ENCODE assay signal across 29 cellular contexts in the genomic region with DNA sequence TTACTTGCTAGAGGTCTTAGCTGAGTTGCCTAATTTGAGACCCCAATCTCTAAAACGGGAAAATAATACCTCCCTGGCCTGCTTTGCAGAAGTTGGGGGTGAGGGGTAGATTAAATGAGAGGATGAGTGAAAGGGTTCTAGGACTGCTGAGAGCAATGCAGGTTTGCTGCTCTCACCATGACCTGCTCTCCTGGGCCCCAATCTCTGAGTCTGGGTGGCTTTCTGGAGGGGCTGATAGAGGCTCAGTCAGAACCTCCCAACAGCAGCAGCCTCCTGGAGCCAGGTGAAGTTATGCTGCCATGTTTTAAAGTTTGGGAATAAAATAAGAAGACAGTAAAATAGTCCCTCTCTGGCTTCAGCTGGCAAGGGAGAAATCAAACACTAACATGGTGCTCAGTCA. TPM values are rescaled to one million over a fixed set of nuclear protein-coding genes. Genes with fewer than 3 reads are reported as not detected.
DNase-seq lines count a peak whose midpoint lies in the region; ATAC-seq and TF ChIP-seq lines count a peak whose summit lies in the region.
"Had no signal": no experiment of that assay in that cellular context is flagged by ENCODE, and none has a peak within 500 bp of the region (broad histone marks: within the 10 kb centered on the region; RNA-seq: fewer than 3 reads in every experiment).

No MANE protein-coding gene starts in this region.

- H3K4me1 ChIP-seq in endodermal cell (ENCODE audit: control insufficient read depth, insufficient read depth, low read length): no peaks in the 10 kb centered on the region
- H3K4me1 ChIP-seq: A549 had no signal

- no peak for ATAC-seq in HG03520 (IDR thresholded peaks at IDR 0.05; ENCODE audit: unreplicated experiment)
- ATAC-seq: A549; CD8-positive, alpha-beta T cell; GM12878 had no signal

- H3K9me3 Mint-ChIP-seq in activated T-cell treated with anti-CD3 and anti-CD28 coated beads, Interleukin-2, amount 50 U/mL, for 24 hours: no peaks in the 10 kb centered on the region
- H3K9me3 Mint-ChIP-seq in endodermal cell (no peaks in the 10 kb centered on the region), neural crest cell (no peaks in the 10 kb centered on the region)
- H3K9me3 Mint-ChIP-seq: CD4-positive, alpha-beta T cell; CD8-positive, alpha-beta T cell had no signal

- no peak overlapping the region for H3K4me3 Mint-ChIP-seq in activated T-cell treated with anti-CD3 and anti-CD28 coated beads, Interleukin-2, amount 50 U/mL, for 24 hours
- H3K4me3 Mint-ChIP-seq in endodermal cell: no peak overlapping the region
- no peak overlapping the region for H3K4me3 Mint-ChIP-seq in neural crest cell
- H3K4me3 Mint-ChIP-seq: B cell; CD4-positive, alpha-beta T cell; CD8-positive, alpha-beta T cell had no signal

- TF ChIP-seq CTCF in endodermal cell (conservative IDR thresholded peaks at IDR 0.05) (no peak), neural crest cell (conservative IDR thresholded peaks at IDR 0.05) (no peak)

- 0% methylated on average over 1 of the region's 1 CpG; no CpG with 5 or more reads in 1 of the 2 experiments for WGBS in endodermal cell (ENCODE audit: insufficient coverage in 1 of 2, insufficient read length in 1 of 2), 2 experiments

- no peak overlapping the region for H3K9ac ChIP-seq in endodermal cell (ENCODE audit: extremely low read depth, low read length, poor library complexity, severe bottlenecking)
- H3K9ac ChIP-seq: BLaER1 treated with 17β-estradiol and CSF1 and Interleukin-3, amounts not matched to agents 10 nM and 100 nM had no signal

- H3K36me3 ChIP-seq in endodermal cell (ENCODE audit: control insufficient read depth, insufficient read depth, low read length): peaks cover 31% of the 10 kb centered on the region

- H3K27me3 Mint-ChIP-seq in activated T-cell treated with anti-CD3 and anti-CD28 coated beads, Interleukin-2, amount 50 U/mL, for 24 hours: no peaks in the 10 kb centered on the region
- H3K27me3 Mint-ChIP-seq in endodermal cell (ENCODE audit: insufficient read depth): no peaks in the 10 kb centered on the region
- no peaks in the 10 kb centered on the region for H3K27me3 Mint-ChIP-seq in neural crest cell (ENCODE audit: low read depth)
- H3K27me3 Mint-ChIP-seq: B cell; CD4-positive, alpha-beta T cell had no signal

- no peak for DNase-seq in activated T-cell treated with anti-CD3 and anti-CD28 coated beads, Interleukin-2, amount 50 U/mL, for 24 hours
- no peak for DNase-seq in activated T-cell treated with anti-CD3 and anti-CD28 coated beads for 4 hours
- no peak for DNase-seq in endodermal cell
- DNase-seq in islet precursor cell: peak; percentile 32
- no peak for DNase-seq in neural crest cell (ENCODE audit: low read depth, low spot score)
- no peak for DNase-seq in SIG-M5 (lab: John Stamatoyannopoulos, UW)
- no peak for DNase-seq in NCI-H146 (lab: John Stamatoyannopoulos, UW)
- DNase-seq: AML-193; CD4-positive, alpha-beta T cell; COR-L47; DMS 273 treated with DMSO at 0.1 percent for 48 hours; DMS153; DMS53; DMS79; DND-41; EL; GDM1 had no signal

- no peaks in the 10 kb centered on the region for H3K9me3 ChIP-seq in endodermal cell (ENCODE audit: control insufficient read depth, low read length)
- H3K9me3 ChIP-seq: A549; BLaER1 treated with 17β-estradiol and CSF1 and Interleukin-3, amounts not matched to agents 10 nM and 100 nM had no signal

- H3K27ac Mint-ChIP-seq in activated T-cell treated with anti-CD3 and anti-CD28 coated beads, Interleukin-2, amount 50 U/mL, for 24 hours: peak overlapping the region; percentile 8
- peak overlapping the region; percentile 64 for H3K27ac Mint-ChIP-seq in endodermal cell
- H3K27ac Mint-ChIP-seq in neural crest cell (ENCODE audit: unreplicated experiment): peak overlapping the region; percentile 39
- H3K27ac Mint-ChIP-seq: B cell; CD4-positive, alpha-beta T cell; CD8-positive, alpha-beta T cell had no signal

- H3K27ac ChIP-seq in endodermal cell (ENCODE audit: low read depth, low read length): no peak overlapping the region
- H3K27ac ChIP-seq: 22Rv1; A549; BLaER1 treated with 17β-estradiol and CSF1 and Interleukin-3, amounts not matched to agents 10 nM and 100 nM; C4-2B had no signal

- peaks cover 1% of the 10 kb centered on the region for H3K4me1 Mint-ChIP-seq in activated T-cell treated with anti-CD3 and anti-CD28 coated beads, Interleukin-2, amount 50 U/mL, for 24 hours (ENCODE audit: low read depth)
- peaks cover 8% of the 10 kb centered on the region for H3K4me1 Mint-ChIP-seq in endodermal cell
- no peaks in the 10 kb centered on the region for H3K4me1 Mint-ChIP-seq in neural crest cell

- H3K27me3 ChIP-seq in endodermal cell (ENCODE audit: control insufficient read depth, insufficient read depth, low read length, poor library complexity, severe bottlenecking): no peaks in the 10 kb centered on the region
- H3K27me3 ChIP-seq: BLaER1 treated with 17β-estradiol and CSF1 and Interleukin-3, amounts not matched to agents 10 nM and 100 nM had no signal

- H3K36me3 Mint-ChIP-seq in activated T-cell treated with anti-CD3 and anti-CD28 coated beads, Interleukin-2, amount 50 U/mL, for 24 hours (ENCODE audit: low read depth): peaks cover 44% of the 10 kb centered on the region
- peaks cover 35% of the 10 kb centered on the region for H3K36me3 Mint-ChIP-seq in endodermal cell (ENCODE audit: low read depth)
- H3K36me3 Mint-ChIP-seq in neural crest cell (ENCODE audit: low read depth): peaks cover 1% of the 10 kb centered on the region

- no peak overlapping the region for H3K4me3 ChIP-seq in endodermal cell (ENCODE audit: low read length)
- H3K4me3 ChIP-seq: A549; BLaER1 treated with 17β-estradiol and CSF1 and Interleukin-3, amounts not matched to agents 10 nM and 100 nM; GM12878 had no signal

RNA-seq across cellular contexts. Expression of a gene that starts 7.3 kb away (rescaled TPM):
- total RNA-seq in endodermal cell (10 to 100 TPM; 49.2 to 69.4 TPM), neural crest cell (50.9 and 54.0 TPM in 2 replicates)
- polyA plus RNA-seq in endodermal cell (2013, experiment 1 of 2): 39.2 TPM
- 35.6 TPM for polyA plus RNA-seq in endodermal cell (2013, experiment 2 of 2)

RNA-seq across cellular contexts. Expression of a gene that starts 7.6 kb away (rescaled TPM):
- 10 to 100 TPM; 84.4 to 93.8 TPM for total RNA-seq in endodermal cell
- polyA plus RNA-seq in endodermal cell (2013, experiment 1 of 2): 78.1 TPM
- polyA plus RNA-seq in endodermal cell (2013, experiment 2 of 2): 69.6 TPM
- 89.7 and 89.8 TPM in 2 replicates for total RNA-seq in neural crest cell

RNA-seq across cellular contexts. Expression of a gene that starts 40.1 kb away (rescaled TPM):
- not detected for total RNA-seq in endodermal cell
- not detected for polyA plus RNA-seq in endodermal cell (2013, experiment 1 of 2)
- polyA plus RNA-seq in endodermal cell (2013, experiment 2 of 2): not detected
- not detected in 2 replicates for total RNA-seq in neural crest cell
- total RNA-seq: A172, Daoy, G401, GM12878 had no signal
- polyA plus RNA-seq: BJ had no signal

Comparison
In these comparisons a context has a peak if more than half of its experiments do, and no peak if none do; other contexts are left out.
1. H3K27ac Mint-ChIP-seq: peak in every context shown above with its lines; median percentile 64 in endodermal cell; 39 in neural crest cell; 8 in activated T-cell treated with anti-CD3 and anti-CD28 coated beads, Interleukin-2, amount 50 U/mL, for 24 hours.